15 cellular contexts compared by ENCODE assay signal in the genomic region with DNA sequence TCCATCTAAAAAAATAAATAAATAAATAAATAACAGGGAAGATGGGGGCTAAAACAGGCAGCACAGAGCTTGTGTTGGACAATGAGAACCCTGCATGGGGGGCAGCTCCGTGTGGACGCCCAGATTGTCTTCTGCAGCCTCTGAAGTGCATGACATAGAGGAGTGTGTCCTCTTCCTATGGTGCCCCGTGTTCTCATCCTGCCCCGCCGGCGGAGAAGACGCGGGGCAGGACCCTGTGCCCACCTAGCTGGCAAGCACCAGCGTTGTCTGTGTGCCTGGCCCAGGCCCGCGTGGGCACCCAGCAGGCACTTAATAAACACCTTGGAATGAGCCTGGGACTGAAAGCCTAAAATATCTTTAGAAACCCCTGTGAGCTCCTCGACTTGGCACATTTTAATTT.
DNase-seq lines count a peak whose midpoint lies in the region; ATAC-seq, FAIRE-seq and TF ChIP-seq lines count a peak whose summit lies in the region.
"Had no signal": no experiment of that assay in that cellular context is flagged by ENCODE, and none has a peak within 500 bp of the region (broad histone marks: within the 10 kb centered on the region; RNA-seq: fewer than 3 reads in every experiment).

No MANE protein-coding gene starts in this region.

- no peak for FAIRE-seq in kidney (lab: Jason Lieb, UNC)
- FAIRE-seq: GM19239 had no signal

- H3K9me3 ChIP-seq in kidney (ENCODE audit: control insufficient read depth in 1 of 2, low read length in 2 of 2): no peaks in the 10 kb centered on the region

- peak; percentile 54 for DNase-seq in activated effector memory CD4-positive, alpha-beta T cell treated with anti-CD3 and anti-CD28 coated beads, Interleukin-2, amount 50 U/mL, for 16 hours
- DNase-seq in activated effector memory CD4-positive, alpha-beta T cell treated with Interleukin-2 at 50 U/mL for 16 hours: no peak
- DNase-seq in kidney: peak; percentile 38
- DNase-seq in sciatic nerve (ENCODE audit: low spot score): peak; percentile 41
- no peak for DNase-seq in GM13976 (ENCODE audit: low spot score)
- DNase-seq in activated CD4-positive, alpha-beta T cell treated with anti-CD3 and anti-CD28 coated beads for 1 hour: no peak
- DNase-seq: 8988T, DMS153, DMS79, GF-D8, HCEC 1CT had no signal

- TF ChIP-seq CTCF in kidney (IDR thresholded peaks at IDR 0.05; ENCODE audit: borderline replicate concordance, extremely low read depth, insufficient read depth) (no peak), GM13976 (IDR thresholded peaks at IDR 0.05; ENCODE audit: borderline replicate concordance, control extremely low read depth, extremely low read depth, insufficient read depth, missing control alignments) (no peak)

- H3K4me1 ChIP-seq in kidney (ENCODE audit: control insufficient read depth in 1 of 2, insufficient read depth in 1 of 2, low read depth in 1 of 2, low read length in 2 of 2): no peaks in the 10 kb centered on the region

- ATAC-seq in sciatic nerve (no peak), HG02885 (IDR thresholded peaks at IDR 0.05; ENCODE audit: poor library complexity, unreplicated experiment) (no peak)

- in situ Hi-C loops in GM13976 (cut with MboI; ENCODE audit: low sequenced_read_pairs, unreplicated experiment): no loop called here

- no peak overlapping the region for H3K4me3 ChIP-seq in kidney (ENCODE audit: low read length in 2 of 2)
- H3K4me3 ChIP-seq: BLaER1 had no signal

- intact Hi-C loops in kidney (cut with DNase I): loop anchor here (10.0 kb wide), 1 partner anchor 313 kb away; no protein-coding TSS in a partner anchor
- intact Hi-C loops in sciatic nerve (cut with DNase I): loop anchor here (5.0 kb wide), 1 partner anchor 306 kb away; no protein-coding TSS in a partner anchor

- no peak overlapping the region for H3K27ac ChIP-seq in kidney (ENCODE audit: low read depth in 2 of 2, low read length in 2 of 2)
- H3K27ac ChIP-seq: BLaER1, HL-60 had no signal

- H3K9ac ChIP-seq in kidney (ENCODE audit: low read length in 2 of 2): no peak overlapping the region
- H3K9ac ChIP-seq: BLaER1 had no signal

- no peaks in the 10 kb centered on the region for H3K36me3 ChIP-seq in kidney (ENCODE audit: control insufficient read depth in 1 of 2, insufficient read depth in 2 of 2, low read length in 2 of 2)
- H3K36me3 ChIP-seq: BLaER1 had no signal

Comparison
In these comparisons a context has a peak if more than half of its experiments do, and no peak if none do; other contexts are left out.
1. DNase-seq: peak in activated effector memory CD4-positive, alpha-beta T cell treated with anti-CD3 and anti-CD28 coated beads, Interleukin-2, amount 50 U/mL, for 16 hours (single experiment), kidney (single experiment) and sciatic nerve (single experiment); none in activated effector memory CD4-positive, alpha-beta T cell treated with Interleukin-2 at 50 U/mL for 16 hours (single experiment), GM13976 (single experiment) and activated CD4-positive, alpha-beta T cell treated with anti-CD3 and anti-CD28 coated beads for 1 hour (single experiment).